ENCODE assay signal across 24 cellular contexts in genomic region chr12:32661706-32662105, GRCh38. TPM values are rescaled to one million over a fixed set of nuclear protein-coding genes. Genes with fewer than 3 reads are reported as not detected.
DNase-seq lines count a peak whose midpoint lies in the region; ATAC-seq, FAIRE-seq and TF ChIP-seq lines count a peak whose summit lies in the region.
"Had no signal": no experiment of that assay in that cellular context is flagged by ENCODE, and none has a peak within 500 bp of the region (broad histone marks: within the 10 kb centered on the region; RNA-seq: fewer than 3 reads in every experiment).

No MANE protein-coding gene starts in this region.

- H3K27ac ChIP-seq in HepG2 (ENCODE audit: extremely low read length, insufficient read depth, low read length) (no peak overlapping the region), right lobe of liver (no peak overlapping the region), psoas muscle (peak overlapping the region; percentile 86), A673 (ENCODE audit: low read depth, low read length, poor library complexity, severe bottlenecking) (no peak overlapping the region)
- H3K27ac ChIP-seq: RWPE1, SJCRH30 had no signal

- no peak overlapping the region for H2AFZ ChIP-seq in HepG2 (ENCODE audit: low read length)

- no peak for FAIRE-seq in HepG2 (lab: Jason Lieb, UNC)
- FAIRE-seq: GM18507, K562 had no signal

- ATAC-seq in HepG2 (peak; percentile 69), right lobe of liver (no peak), psoas muscle (peak; percentile 91 to 96 (median 92)), GM18505 (IDR thresholded peaks at IDR 0.05; ENCODE audit: unreplicated experiment) (no peak)
- ATAC-seq: GM23338, K562, SK-N-SH treated with all-trans-retinoic acid at 6 μM for 48 hours had no signal

- no peak overlapping the region for H3K9ac ChIP-seq in HepG2 (ENCODE audit: insufficient read depth, low read depth, low read length)

- no TSS peak for BruUV-seq in HepG2 (replicated peaks; lab: Mats Ljungman, UMichigan)
- BruUV-seq in A673 (replicated peaks; lab: Mats Ljungman, UMichigan) = no TSS peak

- in situ Hi-C loops in HepG2 (cut with HindIII; ENCODE audit: extremely low pct_ligation_motif_present, low pct_unique_long_range_greater_than_20kb) = loop anchor here (25.0 kb wide), 1 partner anchor 999 kb away; the partner anchor contains the start of gene ETFBKMT

- H3K4me1 ChIP-seq in HepG2 (ENCODE audit: insufficient read depth, low read length) (no peaks in the 10 kb centered on the region), right lobe of liver (no peaks in the 10 kb centered on the region), psoas muscle (peaks cover 20% of the 10 kb centered on the region), A673 (ENCODE audit: insufficient read depth, low read length, poor library complexity, severe bottlenecking) (no peaks in the 10 kb centered on the region)
- H3K4me1 ChIP-seq: HAP-1, SJCRH30 had no signal

- H3K27me3 ChIP-seq in HepG2 (ENCODE audit: control insufficient read depth in 1 of 2, insufficient read depth in 2 of 2, low read length in 2 of 2) = no peaks in the 10 kb centered on the region
- H3K27me3 ChIP-seq in right lobe of liver = no peaks in the 10 kb centered on the region
- no peaks in the 10 kb centered on the region for H3K27me3 ChIP-seq in psoas muscle (ENCODE audit: insufficient read depth in 3 of 3, low read length in 2 of 3)
- H3K27me3 ChIP-seq in A673 (replicated peaks; ENCODE audit: insufficient read depth, low read depth, low read length, poor library complexity) = no peaks in the 10 kb centered on the region
- H3K27me3 ChIP-seq: SJCRH30 had no signal

- TF ChIP-seq EP300 in HepG2 (IDR thresholded peaks at IDR 0.05; ENCODE audit: low read depth in 2 of 2, low read length in 2 of 2) (no peak), HepG2 (CRISPR knock-in tag; IDR thresholded peaks at IDR 0.05; ENCODE audit: borderline replicate concordance) (no peak)

- H3K36me3 ChIP-seq in HepG2 (replicated peaks in 1 of 2; ENCODE audit: control insufficient read depth in 1 of 2, insufficient read depth in 2 of 2, low read length in 2 of 2) (no peaks in the 10 kb centered on the region), right lobe of liver (no peaks in the 10 kb centered on the region), psoas muscle (ENCODE audit: insufficient read depth in 1 of 2, low read depth in 1 of 2) (no peaks in the 10 kb centered on the region), A673 (ENCODE audit: insufficient read depth, low read length, poor library complexity, severe bottlenecking) (no peaks in the 10 kb centered on the region)
- H3K36me3 ChIP-seq: HAP-1, SJCRH30 had no signal

- no peaks in the 10 kb centered on the region for H4K20me1 ChIP-seq in HepG2 (ENCODE audit: insufficient read depth, low read length)

- H3K4me2 ChIP-seq in HepG2 (ENCODE audit: low read depth, low read length) = no peak overlapping the region
- H3K4me2 ChIP-seq: GM23338 had no signal

- POLR2A ChIA-PET in HepG2 (lab: Yijun Ruan, JAX) (no interaction called here), A673 (lab: Charles Lee; ENCODE audit: low non-redundant PET) (no interaction called here)

- no peak for TF ChIP-seq CTCF in HepG2 (CRISPR knock-in tag; IDR thresholded peaks at IDR 0.05)
- no peak for TF ChIP-seq CTCF in right lobe of liver (IDR thresholded peaks at IDR 0.05)
- TF ChIP-seq CTCF in psoas muscle (IDR thresholded peaks at IDR 0.05) = no peak
- no peak for TF ChIP-seq CTCF in A673 (conservative IDR thresholded peaks at IDR 0.05; ENCODE audit: low read depth, low read length)

- no peaks in the 10 kb centered on the region for H3K9me3 ChIP-seq in HepG2 (ENCODE audit: low read length)
- H3K9me3 ChIP-seq in right lobe of liver = no peaks in the 10 kb centered on the region
- H3K9me3 ChIP-seq in psoas muscle = no peaks in the 10 kb centered on the region
- no peaks in the 10 kb centered on the region for H3K9me3 ChIP-seq in A673 (ENCODE audit: low read depth, low read length, poor library complexity, severe bottlenecking)
- H3K9me3 ChIP-seq: HAP-1, SJCRH30 had no signal

- CTCF ChIA-PET in HepG2 (lab: Yijun Ruan, JAX; ENCODE audit: low intra/inter-chr PET ratio, low total read pairs) (no interaction called here), A673 (lab: Charles Lee) (interaction anchor here (1.0 kb wide), 1 partner anchor 10 kb away, joined by 10 read pairs; no protein-coding TSS in a partner anchor)

- intact Hi-C loops in HepG2 (cut with micrococcal nuclease; ENCODE audit: unreplicated experiment) (no loop called here), right lobe of liver (cut with DNase I) (loop anchor here in 1 of 2 donors (5.0 to 10.0 kb wide), 2 partner anchors 207 to 299 kb away; no protein-coding TSS in a partner anchor), psoas muscle (cut with DNase I) (no loop called here), A673 (cut with micrococcal nuclease; ENCODE audit: unreplicated experiment) (no loop called here)

- no peak for TF ChIP-seq RAD21 in HepG2 (CRISPR knock-in tag; IDR thresholded peaks at IDR 0.05)

- no peak for TF ChIP-seq POLR2A in HepG2 (IDR thresholded peaks at IDR 0.05; ENCODE audit: insufficient read depth in 1 of 2, low read depth in 2 of 2, low read length in 2 of 2)
- TF ChIP-seq POLR2A in right lobe of liver (IDR thresholded peaks at IDR 0.05) = no peak
- no peak for TF ChIP-seq POLR2A in GM18505 (IDR thresholded peaks at IDR 0.05; ENCODE audit: borderline replicate concordance, extremely low read depth, insufficient read depth, insufficient read length)

- H3K79me2 ChIP-seq in HepG2 (ENCODE audit: insufficient read depth, low read length) = no peaks in the 10 kb centered on the region

- no peak overlapping the region for H3K4me3 ChIP-seq in HepG2 (replicated peaks in 1 of 3; ENCODE audit: insufficient read depth in 1 of 3, low read depth in 2 of 3, low read length in 3 of 3)
- no peak overlapping the region for H3K4me3 ChIP-seq in right lobe of liver
- H3K4me3 ChIP-seq in psoas muscle = no peak overlapping the region
- no peak overlapping the region for H3K4me3 ChIP-seq in A673 (ENCODE audit: low read depth, low read length, poor library complexity, severe bottlenecking)
- H3K4me3 ChIP-seq: GM23338, HAP-1, K562, SJCRH30 had no signal

- 32% methylated on average over 5 of the region's 7 CpGs for WGBS in HepG2 (ENCODE audit: low lambda C conversion rate)
- WGBS in right lobe of liver (ENCODE audit: insufficient coverage, low coverage, low lambda C conversion rate, missing lambda C conversion rate) = no CpG with 5 or more reads among the region's 7 CpGs
- WGBS in psoas muscle, 3 donors = 38 to 53% (median 41%) methylated on average over 7 of the region's 7 CpGs

- peak; percentile 48 for DNase-seq in NCI-H146 (lab: John Stamatoyannopoulos, UW)
- DNase-seq in NCI-H146 treated with DMSO at 0.1 percent for 48 hours (lab: John Stamatoyannopoulos, UW; ENCODE audit: unreplicated experiment) = no peak
- DNase-seq in HepG2 (ENCODE audit: low spot score) = no peak
- no peak for DNase-seq in right lobe of liver
- DNase-seq in psoas muscle = peak; percentile 52 to 86
- DNase-seq in A673 (ENCODE audit: low spot score) = no peak
- DNase-seq: 8988T, Calu3, HFFc6, Kasumi-1, NCI-H1092 treated with DMSO at 0.1 percent for 48 hours, NCI-H1436, NCI-H1930, NCI-H2107, NCI-H524, NCI-H774, SJCRH30 had no signal

TF ChIP-seq in HepG2, 621 proteins besides CTCF, POLR2A, EP300 and RAD21:
- TF ChIP-seq AGO1 (IDR thresholded peaks at IDR 0.05; ENCODE audit: low read depth, low read length, poor library complexity, severe bottlenecking) = no peak
- TF ChIP-seq MAFK (conservative IDR thresholded peaks at IDR 0.05 in 1 of 2, IDR thresholded peaks at IDR 0.05 in 1 of 2; ENCODE audit: low read length in 2 of 2) = peak; percentile 15 to 19; a peak in 2 of 4 replicates

RNA-seq across cellular contexts. Expression of gene DNM1L, which starts 17.4 kb away (rescaled TPM):
- total RNA-seq in HepG2 (2016; rRNA removed; fragmentation: Illumina TruSeq; extraction: Trizol) (65.8 and 81.5 TPM in 2 replicates), right lobe of liver (10 to 100 TPM; 10.2 to 26.1 (median 21.1) TPM), psoas muscle (10 to 100 TPM; 32.3 to 62.9 (median 44.3) TPM), A673 (2021) (102 and 121 TPM in 2 replicates)
- 16.4 and 16.7 TPM in 2 replicates for total RNA-seq in HepG2 (2016; cell fraction: cytosol; rRNA removed; fragmentation: Illumina TruSeq; extraction: Trizol; ENCODE audit: low read depth)
- total RNA-seq in HepG2 (2016; cell fraction: insoluble cytoplasmic fraction; rRNA removed; fragmentation: Illumina TruSeq; extraction: Trizol) = 66.9 and 77.1 TPM in 2 replicates
- total RNA-seq in HepG2 (2016; cell fraction: membrane; rRNA removed; fragmentation: Illumina TruSeq; extraction: Trizol) = 33.0 and 34.1 TPM in 2 replicates
- total RNA-seq in HepG2 (2016; cell fraction: nucleus; rRNA removed; fragmentation: Illumina TruSeq; extraction: Trizol) = 93.6 and 102 TPM in 2 replicates
- polyA plus RNA-seq in HepG2 (2011; rRNA removed) (27.6 and 35.9 TPM in 2 replicates), psoas muscle (10 to 100 TPM; 29.3 to 62.6 (median 40.1) TPM)
- polyA plus RNA-seq in HepG2 (2011; cell fraction: cytosol; rRNA removed) = 17.1 and 19.6 TPM in 2 replicates
- polyA plus RNA-seq in HepG2 (2011; cell fraction: nucleus; rRNA removed) = 45.6 and 50.3 TPM in 2 replicates
- 31.7 and 34.0 TPM in 2 replicates for polyA plus RNA-seq in HepG2 (2012)
- polyA plus RNA-seq in HepG2 (2016; cell fraction: cytosol; fragmentation: Illumina TruSeq; extraction: Trizol; ENCODE audit: low read depth) = 7.5 and 7.7 TPM in 2 replicates
- 55.5 and 58.0 TPM in 2 replicates for polyA plus RNA-seq in HepG2 (2016; cell fraction: insoluble cytoplasmic fraction; fragmentation: Illumina TruSeq; extraction: Trizol; ENCODE audit: low read depth)
- polyA plus RNA-seq in HepG2 (2016; cell fraction: membrane; fragmentation: Illumina TruSeq; extraction: Trizol; ENCODE audit: low read depth) = 14.1 and 16.7 TPM in 2 replicates
- 101 and 106 TPM in 2 replicates for polyA plus RNA-seq in HepG2 (2016; cell fraction: nucleus; fragmentation: Illumina TruSeq; extraction: Trizol; ENCODE audit: insufficient read depth, low read depth)
- polyA minus RNA-seq in HepG2 (2011; rRNA and poly(A)+ RNA removed; ENCODE audit: low replicate concordance) = 27.7 and 48.7 TPM in 2 replicates
- 21.5 and 25.1 TPM in 2 replicates for polyA minus RNA-seq in HepG2 (2011; cell fraction: cytosol; rRNA and poly(A)+ RNA removed)
- 142 and 152 TPM in 2 replicates for polyA minus RNA-seq in HepG2 (2011; cell fraction: nucleus; rRNA and poly(A)+ RNA removed)

Comparison
In these comparisons a context has a peak if more than half of its experiments do, and no peak if none do; other contexts are left out.
1. DNase-seq: peak in NCI-H146 (single experiment) and psoas muscle (2 of 2); none in NCI-H146 treated with DMSO at 0.1 percent for 48 hours (single experiment), HepG2 (single experiment), right lobe of liver (0 of 3) and A673 (single experiment).
2. ATAC-seq: peak in HepG2 (single experiment) and psoas muscle (4 of 4); none in right lobe of liver (0 of 4) and GM18505 (single experiment).